In genomic region chr5:35518104-35518503, GRCh38 we compare ENCODE assay signal across 11 cellular contexts.
DNase-seq lines count a peak whose midpoint lies in the region; ATAC-seq and TF ChIP-seq lines count a peak whose summit lies in the region.
"Had no signal": no experiment of that assay in that cellular context is flagged by ENCODE, and none has a peak within 500 bp of the region (broad histone marks: within the 10 kb centered on the region; RNA-seq: fewer than 3 reads in every experiment).

No MANE protein-coding gene starts in this region.

- H3K9me2 ChIP-seq in Karpas-422 (replicated peaks; ENCODE audit: insufficient read depth, low read length) (no peaks in the 10 kb centered on the region), PC-9 (ENCODE audit: insufficient read depth) (no peaks in the 10 kb centered on the region)

- H3K79me2 ChIP-seq in Karpas-422 (ENCODE audit: low read length) (no peaks in the 10 kb centered on the region), PC-9 (ENCODE audit: low read depth) (no peaks in the 10 kb centered on the region)

- H3K27me3 ChIP-seq in Karpas-422 (ENCODE audit: low read length) (no peaks in the 10 kb centered on the region), PC-9 (ENCODE audit: insufficient read depth, low read depth) (peaks cover 13% of the 10 kb centered on the region)
- H3K27me3 ChIP-seq: tibial nerve had no signal

- no peak overlapping the region for H3K4me3 Mint-ChIP-seq in stimulated activated effector memory CD8-positive, alpha-beta T cell treated with anti-CD3 and anti-CD28 coated beads, Interleukin-12 subunit alpha, Interleukin-12 subunit beta, amount 100 ng/mL, for 72 hours
- H3K4me3 Mint-ChIP-seq: activated T-cell treated with anti-CD3 and anti-CD28 coated beads, Interleukin-2, amount 50 U/mL, for 4 hours had no signal

- H3K27ac ChIP-seq in Karpas-422 (ENCODE audit: low read length) (no peak overlapping the region), PC-9 (no peak overlapping the region)
- H3K27ac ChIP-seq: 22Rv1, tibial nerve had no signal

- no TSS peak for BruUV-seq in PC-9 (replicated peaks; lab: Mats Ljungman, UMichigan)

- POLR2A ChIA-PET in PC-9 (lab: Charles Lee; ENCODE audit: unreplicated experiment), result no interaction called here

- H3K27ac Mint-ChIP-seq in stimulated activated effector memory CD8-positive, alpha-beta T cell treated with anti-CD3 and anti-CD28 coated beads, Interleukin-12 subunit alpha, Interleukin-12 subunit beta, amount 100 ng/mL, for 72 hours, result no peak overlapping the region

- no peaks in the 10 kb centered on the region for H3K36me3 Mint-ChIP-seq in stimulated activated effector memory CD8-positive, alpha-beta T cell treated with anti-CD3 and anti-CD28 coated beads, Interleukin-12 subunit alpha, Interleukin-12 subunit beta, amount 100 ng/mL, for 72 hours

- no peak for TF ChIP-seq CTCF in PC-9 (conservative IDR thresholded peaks at IDR 0.05)

- H2AFZ ChIP-seq in Karpas-422 (ENCODE audit: low read length) (no peak overlapping the region), PC-9 (no peak overlapping the region)

- CTCF ChIA-PET in PC-9 (lab: Charles Lee), result no interaction called here

- H3K4me3 ChIP-seq in Karpas-422 (ENCODE audit: low read length), result no peak overlapping the region
- no peak overlapping the region for H3K4me3 ChIP-seq in PC-9
- H3K4me3 ChIP-seq: tibial nerve had no signal

- no peak overlapping the region for H3K4me2 ChIP-seq in Karpas-422 (ENCODE audit: low read depth, low read length, poor library complexity, severe bottlenecking)
- H3K4me2 ChIP-seq in PC-9, result no peak overlapping the region

- H3K4me1 Mint-ChIP-seq in stimulated activated effector memory CD8-positive, alpha-beta T cell treated with anti-CD3 and anti-CD28 coated beads, Interleukin-12 subunit alpha, Interleukin-12 subunit beta, amount 100 ng/mL, for 72 hours, result no peaks in the 10 kb centered on the region

- no peak overlapping the region for H3K9ac ChIP-seq in Karpas-422 (ENCODE audit: low read length)

- intact Hi-C loops in PC-9 (cut with micrococcal nuclease; ENCODE audit: unreplicated experiment), result no loop called here

- H3K4me1 ChIP-seq in Karpas-422 (ENCODE audit: low read length) (no peaks in the 10 kb centered on the region), PC-9 (replicated peaks; ENCODE audit: insufficient read depth) (no peaks in the 10 kb centered on the region)
- H3K4me1 ChIP-seq: tibial nerve had no signal

- no peaks in the 10 kb centered on the region for H3F3A ChIP-seq in PC-9 (ENCODE audit: insufficient read depth, low read depth)

- peaks cover 2% of the 10 kb centered on the region for H3K9me3 Mint-ChIP-seq in stimulated activated effector memory CD8-positive, alpha-beta T cell treated with anti-CD3 and anti-CD28 coated beads, Interleukin-12 subunit alpha, Interleukin-12 subunit beta, amount 100 ng/mL, for 72 hours
- H3K9me3 Mint-ChIP-seq: activated T-cell treated with anti-CD3 and anti-CD28 coated beads, Interleukin-2, amount 50 U/mL, for 4 hours had no signal

- peak; percentile 67 to 81 for DNase-seq in AML-193 (lab: John Stamatoyannopoulos, UW)
- peak; percentile 53 for DNase-seq in Karpas-422
- DNase-seq in stimulated activated effector memory CD8-positive, alpha-beta T cell treated with anti-CD3 and anti-CD28 coated beads, Interleukin-12 subunit alpha, Interleukin-12 subunit beta, amount 100 ng/mL, for 72 hours (ENCODE audit: low spot score in 2 of 2), result no peak
- no peak for DNase-seq in stimulated activated naive CD8-positive, alpha-beta T cell treated with anti-CD3 and anti-CD28 coated beads, Interleukin-15, Interleukin-2, amounts not matched to agents 100 U/mL and 50 U/mL, for 24 hours
- no peak for DNase-seq in GOT3 (lab: John Stamatoyannopoulos, UW)
- no peak for DNase-seq in PC-9
- DNase-seq: activated T-cell treated with anti-CD3 and anti-CD28 coated beads, Interleukin-2, amount 50 U/mL, for 4 hours had no signal

- ATAC-seq in GM19328 (IDR thresholded peaks at IDR 0.05; ENCODE audit: unreplicated experiment) (peak; percentile 96), HG02885 (IDR thresholded peaks at IDR 0.05; ENCODE audit: poor library complexity, unreplicated experiment) (peak; percentile 84)
- no peak for ATAC-seq in stimulated activated effector memory CD8-positive, alpha-beta T cell treated with anti-CD3 and anti-CD28 coated beads, Interleukin-12 subunit alpha, Interleukin-12 subunit beta, amount 100 ng/mL, for 72 hours
- no peak for ATAC-seq in stimulated activated naive CD8-positive, alpha-beta T cell treated with anti-CD3 and anti-CD28 coated beads, Interleukin-15, Interleukin-2, amounts not matched to agents 100 U/mL and 50 U/mL, for 24 hours
- ATAC-seq: activated T-cell treated with anti-CD3 and anti-CD28 coated beads, Interleukin-2, amount 50 U/mL, for 4 hours had no signal

- H4K20me1 ChIP-seq in Karpas-422 (ENCODE audit: insufficient read depth, low read depth, low read length), result no peaks in the 10 kb centered on the region
- no peaks in the 10 kb centered on the region for H4K20me1 ChIP-seq in PC-9 (ENCODE audit: insufficient read depth)

- H3K9me3 ChIP-seq in Karpas-422 (ENCODE audit: low read length) (no peaks in the 10 kb centered on the region), PC-9 (ENCODE audit: insufficient read depth, low read depth) (no peaks in the 10 kb centered on the region)
- H3K9me3 ChIP-seq: tibial nerve had no signal

- H3K36me3 ChIP-seq in Karpas-422 (ENCODE audit: insufficient read depth, low read length) (no peaks in the 10 kb centered on the region), PC-9 (ENCODE audit: low read depth) (no peaks in the 10 kb centered on the region)
- H3K36me3 ChIP-seq: tibial nerve had no signal

Comparison
In these comparisons a context has a peak if more than half of its experiments do, and no peak if none do; other contexts are left out.
1. DNase-seq: peak in AML-193 (2 of 2) and Karpas-422 (single experiment); none in stimulated activated effector memory CD8-positive, alpha-beta T cell treated with anti-CD3 and anti-CD28 coated beads, Interleukin-12 subunit alpha, Interleukin-12 subunit beta, amount 100 ng/mL, for 72 hours (0 of 2), stimulated activated naive CD8-positive, alpha-beta T cell treated with anti-CD3 and anti-CD28 coated beads, Interleukin-15, Interleukin-2, amounts not matched to agents 100 U/mL and 50 U/mL, for 24 hours (single experiment), GOT3 (single experiment) and PC-9 (0 of 2).
2. ATAC-seq: peak in GM19328 (single experiment) and HG02885 (single experiment); none in stimulated activated effector memory CD8-positive, alpha-beta T cell treated with anti-CD3 and anti-CD28 coated beads, Interleukin-12 subunit alpha, Interleukin-12 subunit beta, amount 100 ng/mL, for 72 hours (single experiment) and stimulated activated naive CD8-positive, alpha-beta T cell treated with anti-CD3 and anti-CD28 coated beads, Interleukin-15, Interleukin-2, amounts not matched to agents 100 U/mL and 50 U/mL, for 24 hours (single experiment).